Comparison of ENCODE assay signal across 3 cellular contexts in the genomic region with DNA sequence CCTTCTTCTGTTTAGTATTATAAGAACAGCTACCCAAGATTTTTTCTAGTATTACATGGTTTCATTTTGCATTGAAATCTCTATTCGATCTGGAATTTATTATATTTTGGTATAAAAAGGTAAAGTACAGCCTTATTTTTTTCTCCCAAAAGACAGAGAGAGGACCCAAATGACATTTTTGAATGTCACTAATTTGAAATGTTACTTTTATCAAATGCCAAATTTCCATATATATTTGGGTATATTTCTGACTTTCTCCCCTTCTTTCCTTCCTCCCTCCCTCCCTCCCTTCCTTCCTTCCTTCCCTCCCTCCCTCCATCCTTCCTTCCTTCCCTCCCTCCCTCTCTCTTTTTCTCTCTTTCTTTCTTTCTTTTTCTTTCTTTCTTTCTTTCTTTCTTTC.
TF ChIP-seq lines count a peak whose summit lies in the region.

No MANE protein-coding gene starts in this region.

TF ChIP-seq in HepG2, 621 proteins besides CTCF, POLR2A, EP300 and RAD21:
- TF ChIP-seq PCBP1 (IDR thresholded peaks at IDR 0.05; ENCODE audit: borderline replicate concordance, low read depth, low read length) (0 out of 2 replicates have a peak, but pooled peaks have one; percentile 70), HDAC2 (CRISPR knock-in tag; IDR thresholded peaks at IDR 0.05) (no peak), MEF2D (CRISPR knock-in tag; IDR thresholded peaks at IDR 0.05) (no peak), ZBTB8A (CRISPR knock-in tag; IDR thresholded peaks at IDR 0.05; ENCODE audit: borderline replicate concordance, low read depth) (no peak), HNRNPK (IDR thresholded peaks at IDR 0.05; ENCODE audit: low read depth, low read length, poor library complexity, severe bottlenecking) (peak; percentile 91), NR2C2 (CRISPR knock-in tag; IDR thresholded peaks at IDR 0.05; ENCODE audit: borderline replicate concordance) (no peak), ZSCAN9 (CRISPR knock-in tag; IDR thresholded peaks at IDR 0.05; ENCODE audit: borderline replicate concordance) (no peak), HHEX (CRISPR knock-in tag; IDR thresholded peaks at IDR 0.05) (no peak)
- TF ChIP-seq, protein P1, sequence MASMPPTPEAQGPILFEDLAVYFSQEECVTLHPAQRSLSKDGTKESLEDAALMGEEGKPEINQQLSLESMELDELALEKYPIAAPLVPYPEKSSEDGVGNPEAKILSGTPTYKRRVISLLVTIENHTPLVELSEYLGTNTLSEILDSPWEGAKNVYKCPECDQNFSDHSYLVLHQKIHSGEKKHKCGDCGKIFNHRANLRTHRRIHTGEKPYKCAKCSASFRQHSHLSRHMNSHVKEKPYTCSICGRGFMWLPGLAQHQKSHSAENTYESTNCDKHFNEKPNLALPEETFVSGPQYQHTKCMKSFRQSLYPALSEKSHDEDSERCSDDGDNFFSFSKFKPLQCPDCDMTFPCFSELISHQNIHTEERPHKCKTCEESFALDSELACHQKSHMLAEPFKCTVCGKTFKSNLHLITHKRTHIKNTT (CRISPR knock-in tag; IDR thresholded peaks at IDR 0.05) = no peak
- TF ChIP-seq, protein P2, sequence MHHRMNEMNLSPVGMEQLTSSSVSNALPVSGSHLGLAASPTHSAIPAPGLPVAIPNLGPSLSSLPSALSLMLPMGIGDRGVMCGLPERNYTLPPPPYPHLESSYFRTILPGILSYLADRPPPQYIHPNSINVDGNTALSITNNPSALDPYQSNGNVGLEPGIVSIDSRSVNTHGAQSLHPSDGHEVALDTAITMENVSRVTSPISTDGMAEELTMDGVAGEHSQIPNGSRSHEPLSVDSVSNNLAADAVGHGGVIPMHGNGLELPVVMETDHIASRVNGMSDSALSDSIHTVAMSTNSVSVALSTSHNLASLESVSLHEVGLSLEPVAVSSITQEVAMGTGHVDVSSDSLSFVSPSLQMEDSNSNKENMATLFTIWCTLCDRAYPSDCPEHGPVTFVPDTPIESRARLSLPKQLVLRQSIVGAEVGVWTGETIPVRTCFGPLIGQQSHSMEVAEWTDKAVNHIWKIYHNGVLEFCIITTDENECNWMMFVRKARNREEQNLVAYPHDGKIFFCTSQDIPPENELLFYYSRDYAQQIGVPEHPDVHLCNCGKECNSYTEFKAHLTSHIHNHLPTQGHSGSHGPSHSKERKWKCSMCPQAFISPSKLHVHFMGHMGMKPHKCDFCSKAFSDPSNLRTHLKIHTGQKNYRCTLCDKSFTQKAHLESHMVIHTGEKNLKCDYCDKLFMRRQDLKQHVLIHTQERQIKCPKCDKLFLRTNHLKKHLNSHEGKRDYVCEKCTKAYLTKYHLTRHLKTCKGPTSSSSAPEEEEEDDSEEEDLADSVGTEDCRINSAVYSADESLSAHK (CRISPR knock-in tag; IDR thresholded peaks at IDR 0.05; ENCODE audit: borderline replicate concordance) = no peak

TF ChIP-seq in HEK293, 187 proteins besides CTCF, POLR2A, EP300 and RAD21:
- TF ChIP-seq ZNF366 (tag by site-specific recombination; conservative IDR thresholded peaks at IDR 0.05) (peak; percentile 53), ZNF629 (tag by site-specific recombination; IDR thresholded peaks at IDR 0.05) (no peak)
- TF ChIP-seq, protein P3, sequence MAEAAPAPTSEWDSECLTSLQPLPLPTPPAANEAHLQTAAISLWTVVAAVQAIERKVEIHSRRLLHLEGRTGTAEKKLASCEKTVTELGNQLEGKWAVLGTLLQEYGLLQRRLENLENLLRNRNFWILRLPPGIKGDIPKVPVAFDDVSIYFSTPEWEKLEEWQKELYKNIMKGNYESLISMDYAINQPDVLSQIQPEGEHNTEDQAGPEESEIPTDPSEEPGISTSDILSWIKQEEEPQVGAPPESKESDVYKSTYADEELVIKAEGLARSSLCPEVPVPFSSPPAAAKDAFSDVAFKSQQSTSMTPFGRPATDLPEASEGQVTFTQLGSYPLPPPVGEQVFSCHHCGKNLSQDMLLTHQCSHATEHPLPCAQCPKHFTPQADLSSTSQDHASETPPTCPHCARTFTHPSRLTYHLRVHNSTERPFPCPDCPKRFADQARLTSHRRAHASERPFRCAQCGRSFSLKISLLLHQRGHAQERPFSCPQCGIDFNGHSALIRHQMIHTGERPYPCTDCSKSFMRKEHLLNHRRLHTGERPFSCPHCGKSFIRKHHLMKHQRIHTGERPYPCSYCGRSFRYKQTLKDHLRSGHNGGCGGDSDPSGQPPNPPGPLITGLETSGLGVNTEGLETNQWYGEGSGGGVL (tag by site-specific recombination; IDR thresholded peaks at IDR 0.05) = no peak

TF ChIP-seq in K562, 482 proteins besides CTCF, POLR2A, EP300 and RAD21:
- peak; percentile 21 for TF ChIP-seq HNRNPK (IDR thresholded peaks at IDR 0.05; ENCODE audit: low read depth, low read length, poor library complexity, severe bottlenecking)
- TF ChIP-seq, protein P4, sequence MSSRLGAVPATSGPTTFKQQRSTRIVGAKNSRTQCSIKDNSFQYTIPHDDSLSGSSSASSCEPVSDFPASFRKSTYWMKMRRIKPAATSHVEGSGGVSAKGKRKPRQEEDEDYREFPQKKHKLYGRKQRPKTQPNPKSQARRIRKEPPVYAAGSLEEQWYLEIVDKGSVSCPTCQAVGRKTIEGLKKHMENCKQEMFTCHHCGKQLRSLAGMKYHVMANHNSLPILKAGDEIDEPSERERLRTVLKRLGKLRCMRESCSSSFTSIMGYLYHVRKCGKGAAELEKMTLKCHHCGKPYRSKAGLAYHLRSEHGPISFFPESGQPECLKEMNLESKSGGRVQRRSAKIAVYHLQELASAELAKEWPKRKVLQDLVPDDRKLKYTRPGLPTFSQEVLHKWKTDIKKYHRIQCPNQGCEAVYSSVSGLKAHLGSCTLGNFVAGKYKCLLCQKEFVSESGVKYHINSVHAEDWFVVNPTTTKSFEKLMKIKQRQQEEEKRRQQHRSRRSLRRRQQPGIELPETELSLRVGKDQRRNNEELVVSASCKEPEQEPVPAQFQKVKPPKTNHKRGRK (tag; IDR thresholded peaks at IDR 0.05) = peak; percentile 40; the same call in 1 of the 2 replicates
- no peak for TF ChIP-seq STAG1 (CRISPR knock-in tag; IDR thresholded peaks at IDR 0.05; ENCODE audit: borderline replicate concordance)
- TF ChIP-seq PCBP2 (IDR thresholded peaks at IDR 0.05; ENCODE audit: low read depth, low read length, poor library complexity, severe bottlenecking) = peak; percentile 49
